Comparison of ENCODE assay signal across 11 cellular contexts in genomic region chr3:161163297-161163696, GRCh38. TPM values are rescaled to one million over a fixed set of nuclear protein-coding genes. Genes with fewer than 3 reads are reported as not detected.
DNase-seq lines count a peak whose midpoint lies in the region; ATAC-seq and TF ChIP-seq lines count a peak whose summit lies in the region.
"Had no signal": no experiment of that assay in that cellular context is flagged by ENCODE, and none has a peak within 500 bp of the region (broad histone marks: within the 10 kb centered on the region; RNA-seq: fewer than 3 reads in every experiment).

No MANE protein-coding gene starts in this region.

- H3K9me3 ChIP-seq in A673 (ENCODE audit: low read depth, low read length, poor library complexity, severe bottlenecking) (no peaks in the 10 kb centered on the region), HCT116 (ENCODE audit: control insufficient read depth in 1 of 2, insufficient read depth in 1 of 2, low read depth in 1 of 2, low read length in 2 of 2) (peaks cover 0 to 12% of the 10 kb centered on the region in 2 experiments; a peak in 1 of 4 replicates), SJCRH30 (replicated peaks) (no peaks in the 10 kb centered on the region)

- TF ChIP-seq CTCF in A673 (conservative IDR thresholded peaks at IDR 0.05; ENCODE audit: low read depth, low read length), result no peak
- no peak for TF ChIP-seq CTCF in HCT116 (IDR thresholded peaks at IDR 0.05 in 2 of 3, conservative IDR thresholded peaks at IDR 0.05 in 1 of 3; ENCODE audit: borderline replicate concordance in 1 of 3, insufficient read depth in 1 of 3, low read depth in 2 of 3, low read length in 2 of 3)
- no peak for TF ChIP-seq CTCF in fibroblast of mammary gland (conservative IDR thresholded peaks at IDR 0.05; ENCODE audit: control insufficient read depth, insufficient read depth, low read depth, low read length)

- POLR2A ChIA-PET in A673 (lab: Charles Lee; ENCODE audit: low non-redundant PET), result no interaction called here
- POLR2A ChIA-PET in HCT116 (lab: Charles Lee), result no interaction called here
- POLR2A ChIA-PET in activated CD4-positive, alpha-beta memory T cell treated with anti-CD3 and anti-CD28 coated beads for 36 hours (lab: Charles Lee), result no interaction called here

- H3K27ac Mint-ChIP-seq in activated T-helper 2 cell treated with anti-CD3 and anti-CD28 coated beads, Interferon-gamma antibody, Interleukin-2, Interleukin-4, amounts not matched to agents 10 μg/mL and 5 μg/mL and 100 μg/mL, durations not matched to agents 14 hours and 24 hours and 36 hours, result no peak overlapping the region
- no peak overlapping the region for H3K27ac Mint-ChIP-seq in activated CD4-positive, alpha-beta memory T cell treated with anti-CD3 and anti-CD28 coated beads for 36 hours
- H3K27ac Mint-ChIP-seq: CD4-positive, CD25-positive, alpha-beta regulatory T cell had no signal

- no peak overlapping the region for H3K4me3 Mint-ChIP-seq in activated T-helper 2 cell treated with anti-CD3 and anti-CD28 coated beads, Interferon-gamma antibody, Interleukin-2, Interleukin-4, amounts not matched to agents 10 μg/mL and 5 μg/mL and 100 μg/mL, durations not matched to agents 14 hours and 24 hours and 36 hours (ENCODE audit: low read depth)
- no peak overlapping the region for H3K4me3 Mint-ChIP-seq in activated CD4-positive, alpha-beta memory T cell treated with anti-CD3 and anti-CD28 coated beads for 36 hours
- H3K4me3 Mint-ChIP-seq: CD4-positive, CD25-positive, alpha-beta regulatory T cell had no signal

- H3K27me3 Mint-ChIP-seq in activated T-helper 2 cell treated with anti-CD3 and anti-CD28 coated beads, Interferon-gamma antibody, Interleukin-2, Interleukin-4, amounts not matched to agents 10 μg/mL and 5 μg/mL and 100 μg/mL, durations not matched to agents 14 hours and 24 hours and 36 hours (ENCODE audit: low read depth), result no peaks in the 10 kb centered on the region
- H3K27me3 Mint-ChIP-seq in activated CD4-positive, alpha-beta memory T cell treated with anti-CD3 and anti-CD28 coated beads for 36 hours, result peaks cover 5% of the 10 kb centered on the region
- H3K27me3 Mint-ChIP-seq: CD4-positive, CD25-positive, alpha-beta regulatory T cell had no signal

- H3K4me1 ChIP-seq in A673 (ENCODE audit: insufficient read depth, low read length, poor library complexity, severe bottlenecking) (no peaks in the 10 kb centered on the region), HCT116 (ENCODE audit: control insufficient read depth in 1 of 2, insufficient read depth in 2 of 2, low read length in 2 of 2) (peaks cover 0 to 12% of the 10 kb centered on the region in 2 experiments; a peak in 3 of 4 replicates), SJCRH30 (no peaks in the 10 kb centered on the region)

- CTCF ChIA-PET in A673 (lab: Charles Lee) (no interaction called here), HCT116 (lab: Charles Lee) (no interaction called here)
- CTCF ChIA-PET in activated CD4-positive, alpha-beta memory T cell treated with anti-CD3 and anti-CD28 coated beads for 36 hours (lab: Charles Lee), result no interaction called here

- H3K27ac ChIP-seq in A673 (ENCODE audit: low read depth, low read length, poor library complexity, severe bottlenecking) (no peak overlapping the region), HCT116 (ENCODE audit: low read depth, low read length) (peak overlapping the region; percentile 5; the same call in 1 of the 2 replicates), SJCRH30 (no peak overlapping the region)

- BruUV-seq in A673 (replicated peaks; lab: Mats Ljungman, UMichigan), result no TSS peak
- no TSS peak for BruUV-seq in HCT116 (replicated peaks; lab: Mats Ljungman, UMichigan)

- no peak for TF ChIP-seq POLR2A in HCT116 (IDR thresholded peaks at IDR 0.05; ENCODE audit: borderline replicate concordance, extremely low read depth, insufficient read depth, insufficient read length)

- H2AFZ ChIP-seq in HCT116 (ENCODE audit: low read depth, low read length, poor library complexity, severe bottlenecking), result peak overlapping the region; percentile 54

- no peak overlapping the region for H3K9ac ChIP-seq in HCT116 (ENCODE audit: low read length)

- intact Hi-C loops in A673 (cut with micrococcal nuclease; ENCODE audit: unreplicated experiment) (no loop called here), HCT116 (cut with micrococcal nuclease) (no loop called here)
- intact Hi-C loops in activated T-helper 2 cell treated with anti-CD3 and anti-CD28 coated beads, Interferon-gamma antibody, Interleukin-2, Interleukin-4, amounts not matched to agents 10 μg/mL and 5 μg/mL and 100 μg/mL, durations not matched to agents 14 hours and 24 hours and 36 hours (cut with micrococcal nuclease), result no loop called here
- intact Hi-C loops in activated CD4-positive, alpha-beta memory T cell treated with anti-CD3 and anti-CD28 coated beads for 36 hours (cut with micrococcal nuclease), result no loop called here

- H3K27me3 ChIP-seq in A673 (replicated peaks; ENCODE audit: insufficient read depth, low read depth, low read length, poor library complexity) (no peaks in the 10 kb centered on the region), HCT116 (ENCODE audit: insufficient read depth, low read length) (no peaks in the 10 kb centered on the region), SJCRH30 (no peaks in the 10 kb centered on the region)

- no peak for TF ChIP-seq RAD21 in HCT116 (IDR thresholded peaks at IDR 0.05; ENCODE audit: low read depth)

- H3K4me3 ChIP-seq in A673 (ENCODE audit: low read depth, low read length, poor library complexity, severe bottlenecking) (no peak overlapping the region), HCT116 (replicated peaks in 1 of 2; ENCODE audit: low read depth in 1 of 2, low read length in 2 of 2) (no peak overlapping the region), SJCRH30 (no peak overlapping the region), fibroblast of mammary gland (ENCODE audit: control insufficient read depth, low read depth, low read length) (no peak overlapping the region)

- DNase-seq in A673 (ENCODE audit: low spot score) (peak; percentile 36), HCT116 (ENCODE audit: low read depth, low spot score) (peak; percentile 79), SJCRH30 (peak; percentile 22 to 36), fibroblast of mammary gland (ENCODE audit: low read depth) (peak; percentile 96), NCI-H1105 treated with DMSO at 0.1 percent for 48 hours (lab: John Stamatoyannopoulos, UW) (no peak)
- no peak for DNase-seq in activated T-helper 2 cell treated with anti-CD3 and anti-CD28 coated beads, Interferon-gamma antibody, Interleukin-2, Interleukin-4, amounts not matched to agents 10 μg/mL and 5 μg/mL and 100 μg/mL, durations not matched to agents 14 hours and 24 hours and 36 hours (ENCODE audit: low spot score)
- no peak for DNase-seq in activated CD4-positive, alpha-beta memory T cell treated with anti-CD3 and anti-CD28 coated beads for 36 hours
- no peak for DNase-seq in central memory CD4-positive, alpha-beta T cell
- DNase-seq: CD4-positive, CD25-positive, alpha-beta regulatory T cell; NCI-H82; stimulated activated CD4-positive, alpha-beta T cell treated with anti-CD3 and anti-CD28 coated beads, Interleukin-4, amount 100 ng/mL, for 4 hours had no signal

- no peaks in the 10 kb centered on the region for H4K20me1 ChIP-seq in HCT116 (ENCODE audit: insufficient read depth)

- H3K36me3 ChIP-seq in A673 (ENCODE audit: insufficient read depth, low read length, poor library complexity, severe bottlenecking) (no peaks in the 10 kb centered on the region), HCT116 (ENCODE audit: control insufficient read depth in 1 of 2, insufficient read depth in 2 of 2, low read length in 2 of 2) (no peaks in the 10 kb centered on the region), SJCRH30 (no peaks in the 10 kb centered on the region)

- RAD21 ChIA-PET in HCT116 (lab: Charles Lee; ENCODE audit: low non-redundant PET in 1 of 2, low total read pairs in 2 of 2, uncharacterized antibody in 2 of 2, unreplicated experiment in 2 of 2), result no interaction called here

- H3K9me3 Mint-ChIP-seq in activated T-helper 2 cell treated with anti-CD3 and anti-CD28 coated beads, Interferon-gamma antibody, Interleukin-2, Interleukin-4, amounts not matched to agents 10 μg/mL and 5 μg/mL and 100 μg/mL, durations not matched to agents 14 hours and 24 hours and 36 hours, result peaks cover 10% of the 10 kb centered on the region
- H3K9me3 Mint-ChIP-seq in activated CD4-positive, alpha-beta memory T cell treated with anti-CD3 and anti-CD28 coated beads for 36 hours, result peaks cover 6% of the 10 kb centered on the region

- peak overlapping the region; percentile 32; the same call in 1 of the 2 replicates for H3K4me2 ChIP-seq in HCT116 (ENCODE audit: low read length)

- no peaks in the 10 kb centered on the region for H3K4me1 Mint-ChIP-seq in activated T-helper 2 cell treated with anti-CD3 and anti-CD28 coated beads, Interferon-gamma antibody, Interleukin-2, Interleukin-4, amounts not matched to agents 10 μg/mL and 5 μg/mL and 100 μg/mL, durations not matched to agents 14 hours and 24 hours and 36 hours (ENCODE audit: low read depth)
- H3K4me1 Mint-ChIP-seq in activated CD4-positive, alpha-beta memory T cell treated with anti-CD3 and anti-CD28 coated beads for 36 hours (ENCODE audit: low read depth), result no peaks in the 10 kb centered on the region
- H3K4me1 Mint-ChIP-seq: CD4-positive, CD25-positive, alpha-beta regulatory T cell had no signal

- ATAC-seq in HCT116, result peak; percentile 89

- no peaks in the 10 kb centered on the region for H3K36me3 Mint-ChIP-seq in activated T-helper 2 cell treated with anti-CD3 and anti-CD28 coated beads, Interferon-gamma antibody, Interleukin-2, Interleukin-4, amounts not matched to agents 10 μg/mL and 5 μg/mL and 100 μg/mL, durations not matched to agents 14 hours and 24 hours and 36 hours (ENCODE audit: low read depth)
- no peaks in the 10 kb centered on the region for H3K36me3 Mint-ChIP-seq in activated CD4-positive, alpha-beta memory T cell treated with anti-CD3 and anti-CD28 coated beads for 36 hours
- H3K36me3 Mint-ChIP-seq: CD4-positive, CD25-positive, alpha-beta regulatory T cell had no signal

- H3K79me2 ChIP-seq in HCT116 (ENCODE audit: insufficient read depth, low read length), result no peaks in the 10 kb centered on the region

- H3K9me2 ChIP-seq in HCT116 (ENCODE audit: insufficient read depth), result no peaks in the 10 kb centered on the region

RNA-seq across cellular contexts. Expression of gene NMD3, which starts 57.8 kb away (rescaled TPM):
- total RNA-seq in A673 (2021) (46.7 and 51.1 TPM in 2 replicates), HCT116 (2021; ENCODE audit: unreplicated experiment) (85.2 TPM)
- polyA plus RNA-seq in HCT116 (2012), result 51.5 and 63.7 TPM in 2 replicates
- total RNA-seq in SJCRH30 (2014; rRNA removed; shearing (Covaris generic)), result 63.7 and 73.1 TPM in 2 replicates
- total RNA-seq in activated T-helper 2 cell treated with anti-CD3 and anti-CD28 coated beads, Interferon-gamma antibody, Interleukin-2, Interleukin-4, amounts not matched to agents 10 μg/mL and 5 μg/mL and 100 μg/mL, durations not matched to agents 14 hours and 24 hours and 36 hours, result 70.1 and 70.4 TPM in 2 replicates
- 10 to 100 TPM; 65.8 to 70.8 TPM for total RNA-seq in activated CD4-positive, alpha-beta memory T cell treated with anti-CD3 and anti-CD28 coated beads for 36 hours

RNA-seq across cellular contexts. Expression of gene B3GALNT1, which starts 58.1 kb away (rescaled TPM):
- total RNA-seq in A673 (2021) (2.5 and 3.0 TPM in 2 replicates), HCT116 (2021; ENCODE audit: unreplicated experiment) (9.6 TPM)
- 3.9 and 4.2 TPM in 2 replicates for polyA plus RNA-seq in HCT116 (2012)
- total RNA-seq in SJCRH30 (2014; rRNA removed; shearing (Covaris generic)), result not detected in 2 replicates
- total RNA-seq in activated T-helper 2 cell treated with anti-CD3 and anti-CD28 coated beads, Interferon-gamma antibody, Interleukin-2, Interleukin-4, amounts not matched to agents 10 μg/mL and 5 μg/mL and 100 μg/mL, durations not matched to agents 14 hours and 24 hours and 36 hours, result 0.32 and 0.53 TPM in 2 replicates
- 1 to 10 TPM in 1 of 2 experiments, under 1 TPM in 1; 0.56 to 1.6 TPM for total RNA-seq in activated CD4-positive, alpha-beta memory T cell treated with anti-CD3 and anti-CD28 coated beads for 36 hours

Comparison
In these comparisons a context has a peak if more than half of its experiments do, and no peak if none do; other contexts are left out.
1. DNase-seq: peak in A673 (single experiment), HCT116 (single experiment), SJCRH30 (2 of 2) and fibroblast of mammary gland (single experiment); none in activated T-helper 2 cell treated with anti-CD3 and anti-CD28 coated beads, Interferon-gamma antibody, Interleukin-2, Interleukin-4, amounts not matched to agents 10 μg/mL and 5 μg/mL and 100 μg/mL, durations not matched to agents 14 hours and 24 hours and 36 hours (single experiment), NCI-H1105 treated with DMSO at 0.1 percent for 48 hours (single experiment), activated CD4-positive, alpha-beta memory T cell treated with anti-CD3 and anti-CD28 coated beads for 36 hours (single experiment) and central memory CD4-positive, alpha-beta T cell (single experiment).